ENCODE assay signal across 2 cellular contexts in the genomic region with DNA sequence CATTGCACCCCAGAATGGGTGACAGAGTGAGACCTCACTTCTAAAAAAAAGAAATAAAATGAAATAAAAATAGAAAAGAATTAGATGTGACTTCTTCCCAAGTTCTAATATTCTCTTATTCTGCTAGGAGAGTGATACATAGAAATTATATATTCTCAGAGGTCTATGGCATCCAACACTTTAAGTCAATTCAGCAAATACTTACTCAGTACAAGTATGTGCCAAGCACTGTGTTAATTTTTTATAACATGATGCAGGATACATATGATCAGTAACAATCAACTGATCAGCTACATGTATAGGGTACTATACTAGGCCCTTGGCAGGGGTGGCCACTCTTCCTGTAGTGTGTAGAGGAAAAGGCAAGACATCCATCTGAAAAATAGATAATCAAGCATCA.
TF ChIP-seq lines count a peak whose summit lies in the region.

No MANE protein-coding gene starts in this region.

TF ChIP-seq in HepG2, 621 proteins besides CTCF, POLR2A, EP300 and RAD21:
- TF ChIP-seq MAFF (IDR thresholded peaks at IDR 0.05; ENCODE audit: low read depth, low read length) (peak; percentile 34; the same call in 1 of the 2 replicates), FOXP1 (IDR thresholded peaks at IDR 0.05) (no peak), FOXP1 (CRISPR knock-in tag; IDR thresholded peaks at IDR 0.05) (no peak), MAFK (conservative IDR thresholded peaks at IDR 0.05 in 1 of 2, IDR thresholded peaks at IDR 0.05 in 1 of 2; ENCODE audit: low read length in 2 of 2) (peak; percentile 40 to 56; a peak in 3 of 4 replicates)
TF ChIP-seq in HepG2: peak in this region for 2.

TF ChIP-seq in K562, 482 proteins besides CTCF, POLR2A, EP300 and RAD21:
- TF ChIP-seq POLR2AphosphoS2 (IDR thresholded peaks at IDR 0.05; ENCODE audit: low read length), result no peak
- TF ChIP-seq ZNF316 (IDR thresholded peaks at IDR 0.05), result peak; percentile 64; the same call in 1 of the 2 replicates
- no peak for TF ChIP-seq GABPA (tag; conservative IDR thresholded peaks at IDR 0.05; ENCODE audit: low read depth)
- TF ChIP-seq C11orf30 (IDR thresholded peaks at IDR 0.05; ENCODE audit: low read depth), result peak; percentile 54; the same call in 1 of the 2 replicates
- no peak for TF ChIP-seq PHF21A (IDR thresholded peaks at IDR 0.05; ENCODE audit: borderline replicate concordance, low read depth)
- no peak for TF ChIP-seq CTBP1 (IDR thresholded peaks at IDR 0.05; ENCODE audit: borderline replicate concordance)
- TF ChIP-seq, protein P1, sequence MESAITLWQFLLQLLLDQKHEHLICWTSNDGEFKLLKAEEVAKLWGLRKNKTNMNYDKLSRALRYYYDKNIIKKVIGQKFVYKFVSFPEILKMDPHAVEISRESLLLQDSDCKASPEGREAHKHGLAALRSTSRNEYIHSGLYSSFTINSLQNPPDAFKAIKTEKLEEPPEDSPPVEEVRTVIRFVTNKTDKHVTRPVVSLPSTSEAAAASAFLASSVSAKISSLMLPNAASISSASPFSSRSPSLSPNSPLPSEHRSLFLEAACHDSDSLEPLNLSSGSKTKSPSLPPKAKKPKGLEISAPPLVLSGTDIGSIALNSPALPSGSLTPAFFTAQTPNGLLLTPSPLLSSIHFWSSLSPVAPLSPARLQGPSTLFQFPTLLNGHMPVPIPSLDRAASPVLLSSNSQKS (CRISPR knock-in tag; IDR thresholded peaks at IDR 0.05), result no peak
- TF ChIP-seq XRCC4 (IDR thresholded peaks at IDR 0.05; ENCODE audit: extremely low read depth, insufficient read depth, insufficient read length), result no peak
